In genomic region chr3:45497963-45498362, GRCh38 we compare ENCODE assay signal across 11 cellular contexts.
DNase-seq lines count a peak whose midpoint lies in the region; ATAC-seq and TF ChIP-seq lines count a peak whose summit lies in the region.
"Had no signal": no experiment of that assay in that cellular context is flagged by ENCODE, and none has a peak within 500 bp of the region (broad histone marks: within the 10 kb centered on the region; RNA-seq: fewer than 3 reads in every experiment).

No MANE protein-coding gene starts in this region.

- no peak overlapping the region for H3K27ac ChIP-seq in CD4-positive, alpha-beta memory T cell (ENCODE audit: low read depth, low read length)
- H3K27ac ChIP-seq in RWPE1: 0 out of 2 replicates have a peak overlapping the region, but pooled peaks have one; percentile 14

- no peak overlapping the region for H3K4me3 Mint-ChIP-seq in CD4-positive, alpha-beta memory T cell
- H3K4me3 Mint-ChIP-seq in natural killer cell: no peak overlapping the region
- H3K4me3 Mint-ChIP-seq: activated T-helper 17 cell treated with anti-CD3 and anti-CD28 coated beads, Interleukin-2, amount 50 U/mL, for 72 hours had no signal

- peaks cover 0 to 2% (median 0%) of the 10 kb centered on the region in 8 donors for H3K9me3 Mint-ChIP-seq in CD4-positive, alpha-beta memory T cell
- no peaks in the 10 kb centered on the region for H3K9me3 Mint-ChIP-seq in natural killer cell
- H3K9me3 Mint-ChIP-seq: activated T-helper 17 cell treated with anti-CD3 and anti-CD28 coated beads, Interleukin-2, amount 50 U/mL, for 72 hours had no signal

- CTCF ChIA-PET in CD4-positive, alpha-beta memory T cell (lab: Charles Lee; ENCODE audit: partially characterized antibody): interaction anchor here (0.9 to 3.1 kb wide), 6 partner anchors 13 to 460 kb away, joined by 3 to 19 read pairs (median 6); no protein-coding TSS in a partner anchor
- CTCF ChIA-PET in RWPE1 (lab: Yijun Ruan, JAX): no interaction called here

- no peak overlapping the region for H3K4me3 ChIP-seq in CD4-positive, alpha-beta memory T cell (ENCODE audit: low read length in 2 of 2)
- H3K4me3 ChIP-seq in astrocyte of the spinal cord (ENCODE audit: low read depth, low read length): no peak overlapping the region

- ATAC-seq in natural killer cell: peak; percentile 76 to 80 (median 77)
- no peak for ATAC-seq in GM21526 (IDR thresholded peaks at IDR 0.05; ENCODE audit: low FRiP score, unreplicated experiment)
- ATAC-seq: activated T-helper 17 cell treated with anti-CD3 and anti-CD28 coated beads, Interleukin-2, amount 50 U/mL, for 72 hours had no signal

- DNase-seq in CD4-positive, alpha-beta memory T cell: peak; percentile 24 to 56 (median 42)
- no peak for DNase-seq in RWPE1 (ENCODE audit: low spot score)
- peak; percentile 36 for DNase-seq in astrocyte of the spinal cord (ENCODE audit: low read depth, low spot score)
- DNase-seq in natural killer cell: no peak
- DNase-seq in NCI-H1436 treated with DMSO at 0.1 percent for 48 hours (lab: John Stamatoyannopoulos, UW): no peak
- no peak for DNase-seq in NCI-H1105 (lab: John Stamatoyannopoulos, UW)
- DNase-seq: IMR-90, NCI-H1417, NCI-H526 treated with DMSO at 0.1 percent for 48 hours had no signal

- H3K27me3 Mint-ChIP-seq in CD4-positive, alpha-beta memory T cell: no peaks in the 10 kb centered on the region
- H3K27me3 Mint-ChIP-seq in natural killer cell (ENCODE audit: low read depth in 2 of 2): no peaks in the 10 kb centered on the region
- H3K27me3 Mint-ChIP-seq: activated T-helper 17 cell treated with anti-CD3 and anti-CD28 coated beads, Interleukin-2, amount 50 U/mL, for 72 hours had no signal

- H3K27ac Mint-ChIP-seq in CD4-positive, alpha-beta memory T cell: peak overlapping the region; percentile 13 to 80 (median 46)
- H3K27ac Mint-ChIP-seq in natural killer cell: peak overlapping the region; percentile 24 to 71
- H3K27ac Mint-ChIP-seq: activated T-helper 17 cell treated with anti-CD3 and anti-CD28 coated beads, Interleukin-2, amount 50 U/mL, for 72 hours had no signal

- intact Hi-C loops in CD4-positive, alpha-beta memory T cell (cut with micrococcal nuclease): no loop called here
- intact Hi-C loops in natural killer cell (cut with micrococcal nuclease): no loop called here

- no peak for TF ChIP-seq CTCF in RWPE1 (conservative IDR thresholded peaks at IDR 0.05; ENCODE audit: low read depth)
- no peak for TF ChIP-seq CTCF in astrocyte of the spinal cord (IDR thresholded peaks at IDR 0.05; ENCODE audit: low read depth, low read length)
- no peak for TF ChIP-seq CTCF in natural killer cell (IDR thresholded peaks at IDR 0.05)

- peaks cover 34 to 38% of the 10 kb centered on the region in 2 donors for H3K36me3 Mint-ChIP-seq in CD4-positive, alpha-beta memory T cell
- peaks cover 15% of the 10 kb centered on the region for H3K36me3 Mint-ChIP-seq in natural killer cell

- peaks cover 2 to 5% (median 4%) of the 10 kb centered on the region in 4 donors for H3K4me1 Mint-ChIP-seq in CD4-positive, alpha-beta memory T cell
- H3K4me1 Mint-ChIP-seq in natural killer cell: peaks cover 5 to 21% of the 10 kb centered on the region in 2 donors
- H3K4me1 Mint-ChIP-seq: activated T-helper 17 cell treated with anti-CD3 and anti-CD28 coated beads, Interleukin-2, amount 50 U/mL, for 72 hours had no signal

- in situ Hi-C loops in astrocyte of the spinal cord (cut with HindIII; ENCODE audit: low sequenced_read_pairs): no loop called here

- H3K27me3 ChIP-seq in CD4-positive, alpha-beta memory T cell (ENCODE audit: insufficient read depth, low read length): no peaks in the 10 kb centered on the region

- POLR2A ChIA-PET in CD4-positive, alpha-beta memory T cell (lab: Charles Lee; ENCODE audit: partially characterized antibody): no interaction called here
- POLR2A ChIA-PET in RWPE1 (lab: Yijun Ruan, JAX; ENCODE audit: low non-redundant PET): no interaction called here

- no peaks in the 10 kb centered on the region for H3K4me1 ChIP-seq in CD4-positive, alpha-beta memory T cell (ENCODE audit: insufficient read depth, low read length)

- H3K36me3 ChIP-seq in CD4-positive, alpha-beta memory T cell (ENCODE audit: insufficient read depth, low read length): peaks cover 7% of the 10 kb centered on the region

- no peaks in the 10 kb centered on the region for H3K9me3 ChIP-seq in CD4-positive, alpha-beta memory T cell (ENCODE audit: control insufficient read depth in 1 of 2, low read length in 2 of 2)

Comparison
In these comparisons a context has a peak if more than half of its experiments do, and no peak if none do; other contexts are left out.
1. DNase-seq: peak in CD4-positive, alpha-beta memory T cell (5 of 5) and astrocyte of the spinal cord (single experiment); none in RWPE1 (single experiment), natural killer cell (single experiment), NCI-H1436 treated with DMSO at 0.1 percent for 48 hours (single experiment) and NCI-H1105 (single experiment).